Comparison of ENCODE assay signal across 14 cellular contexts in genomic region chr10:75853085-75853484, GRCh38.
DNase-seq lines count a peak whose midpoint lies in the region; ATAC-seq and TF ChIP-seq lines count a peak whose summit lies in the region.
"Had no signal": no experiment of that assay in that cellular context is flagged by ENCODE, and none has a peak within 500 bp of the region (broad histone marks: within the 10 kb centered on the region; RNA-seq: fewer than 3 reads in every experiment).

No MANE protein-coding gene starts in this region.

- H3K9ac ChIP-seq in SK-N-SH, result no peak overlapping the region

- CTCF ChIA-PET in SK-N-SH (lab: Yijun Ruan, JAX), result interaction anchor here (0.9 to 1.1 kb wide), 2 partner anchors 10 to 183 kb away, joined by 3 read pairs; no protein-coding TSS in a partner anchor

- no peaks in the 10 kb centered on the region for H3K27me3 ChIP-seq in left ventricle myocardium inferior (ENCODE audit: low read depth)
- no peaks in the 10 kb centered on the region for H3K27me3 ChIP-seq in right cardiac atrium (ENCODE audit: control insufficient read depth, insufficient read depth)
- no peaks in the 10 kb centered on the region for H3K27me3 ChIP-seq in SK-N-SH (ENCODE audit: insufficient read depth)
- no peaks in the 10 kb centered on the region for H3K27me3 ChIP-seq in foreskin keratinocyte
- H3K27me3 ChIP-seq in lower lobe of right lung (ENCODE audit: low read depth), result no peaks in the 10 kb centered on the region
- H3K27me3 ChIP-seq: vagina had no signal

- H3K4me3 ChIP-seq in left ventricle myocardium inferior, result no peak overlapping the region
- H3K4me3 ChIP-seq in right cardiac atrium (ENCODE audit: low read length), result no peak overlapping the region
- no peak overlapping the region for H3K4me3 ChIP-seq in SK-N-SH (ENCODE audit: low read depth in 2 of 2, low read length in 1 of 2)
- H3K4me3 ChIP-seq in lower lobe of right lung, result no peak overlapping the region
- H3K4me3 ChIP-seq: prostate gland, vagina had no signal

- TF ChIP-seq RAD21 in SK-N-SH (IDR thresholded peaks at IDR 0.05; ENCODE audit: low read length), result no peak

- H3K27ac ChIP-seq in left ventricle myocardium inferior (replicated peaks) (no peak overlapping the region), right cardiac atrium (ENCODE audit: low read length) (no peak overlapping the region), SK-N-SH (ENCODE audit: low read depth in 2 of 2, low read length in 1 of 2) (no peak overlapping the region), foreskin keratinocyte (no peak overlapping the region), lower lobe of right lung (no peak overlapping the region)
- H3K27ac ChIP-seq: prostate gland, vagina had no signal

- H3K4me1 ChIP-seq in left ventricle myocardium inferior (no peaks in the 10 kb centered on the region), right cardiac atrium (ENCODE audit: control insufficient read depth, insufficient read depth, low read length) (peaks cover 2% of the 10 kb centered on the region), SK-N-SH (ENCODE audit: control insufficient read depth in 1 of 2, insufficient read depth in 2 of 2, low read depth in 1 of 2, low read length in 1 of 2) (no peaks in the 10 kb centered on the region), foreskin keratinocyte (no peaks in the 10 kb centered on the region), lower lobe of right lung (no peaks in the 10 kb centered on the region)
- H3K4me1 ChIP-seq: prostate gland, vagina had no signal

- no peak overlapping the region for H3K4me2 ChIP-seq in SK-N-SH

- H3F3A ChIP-seq in SK-N-SH (replicated peaks; ENCODE audit: insufficient read depth), result no peaks in the 10 kb centered on the region

- peak; percentile 37 for TF ChIP-seq CTCF in left ventricle myocardium inferior (IDR thresholded peaks at IDR 0.05; ENCODE audit: borderline replicate concordance)
- TF ChIP-seq CTCF in SK-N-SH (IDR thresholded peaks at IDR 0.05), result peak; percentile 45
- peak; percentile 43 for TF ChIP-seq CTCF in foreskin keratinocyte (conservative IDR thresholded peaks at IDR 0.05)
- TF ChIP-seq CTCF in lower lobe of right lung (IDR thresholded peaks at IDR 0.05), result no peak

- H3K79me2 ChIP-seq in SK-N-SH (ENCODE audit: insufficient read depth), result no peaks in the 10 kb centered on the region

- TF ChIP-seq EP300 in SK-N-SH (IDR thresholded peaks at IDR 0.05; ENCODE audit: borderline replicate concordance in 1 of 2, low read depth in 1 of 2, low read length in 1 of 2), result no peak

- H2AFZ ChIP-seq in SK-N-SH (ENCODE audit: low read depth), result no peak overlapping the region

- 64% methylated on average over 2 of the region's 2 CpGs for WGBS in right cardiac atrium
- 73% methylated on average over 2 of the region's 2 CpGs for WGBS in SK-N-SH (ENCODE audit: low lambda C conversion rate)

- H3K9me3 ChIP-seq in left ventricle myocardium inferior (replicated peaks), result peaks cover 6% of the 10 kb centered on the region
- no peaks in the 10 kb centered on the region for H3K9me3 ChIP-seq in right cardiac atrium (ENCODE audit: control insufficient read depth, low read length)
- H3K9me3 ChIP-seq in SK-N-SH, result no peaks in the 10 kb centered on the region
- H3K9me3 ChIP-seq in lower lobe of right lung, result no peaks in the 10 kb centered on the region
- H3K9me3 ChIP-seq: prostate gland, vagina had no signal

- H3K9me2 ChIP-seq in SK-N-SH, result no peaks in the 10 kb centered on the region

- POLR2A ChIA-PET in SK-N-SH (lab: Yijun Ruan, JAX), result no interaction called here

- DNase-seq in left ventricle myocardium inferior, result no peak
- DNase-seq in right cardiac atrium, result no peak
- DNase-seq in SK-N-SH, result no peak
- DNase-seq in foreskin keratinocyte, result no peak
- no peak for DNase-seq in DMS114 treated with DMSO at 0.1 percent for 48 hours (lab: John Stamatoyannopoulos, UW; ENCODE audit: unreplicated experiment)
- no peak for DNase-seq in lower lobe of right lung
- DNase-seq in NCI-H345 treated with DMSO at 0.1 percent for 48 hours (lab: John Stamatoyannopoulos, UW; ENCODE audit: unreplicated experiment), result no peak
- no peak for DNase-seq in NCI-H187 treated with DMSO at 0.1 percent for 48 hours (lab: John Stamatoyannopoulos, UW)
- DNase-seq: anterior cingulate cortex; left ventricle myocardium superior; NCI-H1436 treated with DMSO at 0.1 percent for 48 hours; NK-92 treated with Interleukin-12 subunit alpha and Interleukin-12 subunit beta, amount 100 ng/mL, for 24 hours had no signal

- ATAC-seq in right cardiac atrium, result no peak
- no peak for ATAC-seq in foreskin keratinocyte
- no peak for ATAC-seq in lower lobe of right lung
- ATAC-seq: left ventricle myocardium superior had no signal

- intact Hi-C loops in left ventricle myocardium inferior (cut with micrococcal nuclease) (no loop called here), right cardiac atrium (cut with DNase I) (no loop called here), lower lobe of right lung (cut with DNase I) (no loop called here)

- H3K36me3 ChIP-seq in left ventricle myocardium inferior, result no peaks in the 10 kb centered on the region
- H3K36me3 ChIP-seq in SK-N-SH (replicated peaks in 1 of 2; ENCODE audit: control insufficient read depth in 1 of 2, insufficient read depth in 2 of 2, low read length in 1 of 2), result no peaks in the 10 kb centered on the region
- H3K36me3 ChIP-seq in lower lobe of right lung, result no peaks in the 10 kb centered on the region
- H3K36me3 ChIP-seq: prostate gland, vagina had no signal

- H4K20me1 ChIP-seq in SK-N-SH (ENCODE audit: insufficient read depth), result no peaks in the 10 kb centered on the region

TF ChIP-seq in SK-N-SH, 30 proteins besides CTCF, POLR2A, EP300 and RAD21:
- TF ChIP-seq GATA2 (CRISPR knock-in tag; IDR thresholded peaks at IDR 0.05), result no peak
- TF ChIP-seq TAF1 (IDR thresholded peaks at IDR 0.05; ENCODE audit: borderline replicate concordance, low read depth, low read length), result no peak
- no peak for TF ChIP-seq MXI1 (IDR thresholded peaks at IDR 0.05; ENCODE audit: low read depth, low read length)
- no peak for TF ChIP-seq EZH2phosphoT487 (IDR thresholded peaks at IDR 0.05; ENCODE audit: borderline replicate concordance, low read depth)
- TF ChIP-seq TEAD4 (IDR thresholded peaks at IDR 0.05; ENCODE audit: borderline replicate concordance, insufficient read depth), result no peak
- TF ChIP-seq SMC3 (IDR thresholded peaks at IDR 0.05; ENCODE audit: low read depth, low read length), result no peak
- no peak for TF ChIP-seq ZBTB33 (IDR thresholded peaks at IDR 0.05; ENCODE audit: borderline replicate concordance, low read depth)
- no peak for TF ChIP-seq RFX5 (IDR thresholded peaks at IDR 0.05; ENCODE audit: low read length)
- no peak for TF ChIP-seq TCF12 (IDR thresholded peaks at IDR 0.05)
- no peak for TF ChIP-seq MAX (IDR thresholded peaks at IDR 0.05; ENCODE audit: low read depth)
- no peak for TF ChIP-seq CHD2 (IDR thresholded peaks at IDR 0.05; ENCODE audit: low read length, partially characterized antibody)
